ENCODE assay signal across 9 cellular contexts in genomic region chr6:57324538-57324937, GRCh38. TPM values are rescaled to one million over a fixed set of nuclear protein-coding genes. Genes with fewer than 3 reads are reported as not detected.
DNase-seq lines count a peak whose midpoint lies in the region; ATAC-seq and TF ChIP-seq lines count a peak whose summit lies in the region.
"Had no signal": no experiment of that assay in that cellular context is flagged by ENCODE, and none has a peak within 500 bp of the region (broad histone marks: within the 10 kb centered on the region; RNA-seq: fewer than 3 reads in every experiment).

No MANE protein-coding gene starts in this region.

- H3K27me3 Mint-ChIP-seq in type B pancreatic cell = no peaks in the 10 kb centered on the region

- H3K9ac ChIP-seq in OCI-LY1 (ENCODE audit: low read length) = no peak overlapping the region

- no peak overlapping the region for H3K27ac Mint-ChIP-seq in type B pancreatic cell
- no peak overlapping the region for H3K27ac Mint-ChIP-seq in stimulated activated effector memory CD8-positive, alpha-beta T cell treated with anti-CD3 and anti-CD28 coated beads, Interleukin-12 subunit alpha, Interleukin-12 subunit beta, amount 100 ng/mL, for 72 hours

- no peaks in the 10 kb centered on the region for H3F3A ChIP-seq in OCI-LY1 (ENCODE audit: insufficient read depth, low read length)

- no peaks in the 10 kb centered on the region for H3K27me3 ChIP-seq in heart left ventricle
- no peaks in the 10 kb centered on the region for H3K27me3 ChIP-seq in OCI-LY1 (ENCODE audit: insufficient read depth, low read length)

- H3K4me1 Mint-ChIP-seq in type B pancreatic cell (ENCODE audit: unreplicated experiment) = peaks cover 2% of the 10 kb centered on the region
- H3K4me1 Mint-ChIP-seq in stimulated activated effector memory CD8-positive, alpha-beta T cell treated with anti-CD3 and anti-CD28 coated beads, Interleukin-12 subunit alpha, Interleukin-12 subunit beta, amount 100 ng/mL, for 72 hours = peaks cover 20% of the 10 kb centered on the region

- H3K36me3 Mint-ChIP-seq in type B pancreatic cell = peaks cover 53% of the 10 kb centered on the region
- peaks cover 100% of the 10 kb centered on the region for H3K36me3 Mint-ChIP-seq in stimulated activated effector memory CD8-positive, alpha-beta T cell treated with anti-CD3 and anti-CD28 coated beads, Interleukin-12 subunit alpha, Interleukin-12 subunit beta, amount 100 ng/mL, for 72 hours

- intact Hi-C loops in heart left ventricle (cut with DNase I) = loop anchor here in 3 of 10 donors (1.0 to 10.0 kb wide), 4 partner anchors 130 to 422 kb away; no protein-coding TSS in a partner anchor
- intact Hi-C loops in left ventricle myocardium superior (cut with micrococcal nuclease) = no loop called here

- 0 to 12% (median 3%) methylated on average over 1 of the region's 1 CpG for WGBS in heart left ventricle, 4 donors

- TF ChIP-seq CTCF in heart left ventricle (IDR thresholded peaks at IDR 0.05) (peak; percentile 8 to 58 (median 44)), OCI-LY1 (IDR thresholded peaks at IDR 0.05; ENCODE audit: low read length) (peak; percentile 45), type B pancreatic cell (conservative IDR thresholded peaks at IDR 0.05) (peak; percentile 72)

- H3K27ac ChIP-seq in heart left ventricle (no peak overlapping the region), OCI-LY1 (ENCODE audit: low read depth, low read length, poor library complexity, severe bottlenecking) (no peak overlapping the region)

- H3K4me2 ChIP-seq in OCI-LY1 (ENCODE audit: low read length) = no peak overlapping the region

- H3K4me3 ChIP-seq in heart left ventricle (no peak overlapping the region), OCI-LY1 (ENCODE audit: low read depth, low read length, poor library complexity, severe bottlenecking) (no peak overlapping the region)

- no peak for TF ChIP-seq POLR2A in heart left ventricle (IDR thresholded peaks at IDR 0.05)
- no peak for TF ChIP-seq POLR2A in erythroblast (IDR thresholded peaks at IDR 0.05; ENCODE audit: low read length)

- H3K4me1 ChIP-seq in heart left ventricle = no peaks in the 10 kb centered on the region
- H3K4me1 ChIP-seq in OCI-LY1 (ENCODE audit: insufficient read depth, low read length, severe bottlenecking) = peaks cover 1% of the 10 kb centered on the region

- peaks cover 6% of the 10 kb centered on the region for H3K9me3 Mint-ChIP-seq in type B pancreatic cell
- H3K9me3 Mint-ChIP-seq in stimulated activated effector memory CD8-positive, alpha-beta T cell treated with anti-CD3 and anti-CD28 coated beads, Interleukin-12 subunit alpha, Interleukin-12 subunit beta, amount 100 ng/mL, for 72 hours = peaks cover 8% of the 10 kb centered on the region

- no peak for DNase-seq in heart left ventricle
- DNase-seq in left ventricle myocardium superior = no peak
- peak; percentile 14 to 34 for DNase-seq in erythroblast (lab: John Stamatoyannopoulos, UW)
- DNase-seq in type B pancreatic cell (ENCODE audit: extremely low spot score, unreplicated experiment) = no peak
- no peak for DNase-seq in stimulated activated effector memory CD8-positive, alpha-beta T cell treated with anti-CD3 and anti-CD28 coated beads, Interleukin-12 subunit alpha, Interleukin-12 subunit beta, amount 100 ng/mL, for 72 hours (ENCODE audit: low spot score in 2 of 2)
- DNase-seq in D341Med (ENCODE audit: low spot score) = no peak
- DNase-seq: stimulated activated CD4-positive, alpha-beta T cell treated with anti-CD3 and anti-CD28 coated beads, Interleukin-12 subunit alpha, Interleukin-12 subunit beta, amount 100 ng/mL, for 4 hours had no signal

- no peak overlapping the region for H2AFZ ChIP-seq in OCI-LY1 (ENCODE audit: low read length)

- H3K9me3 ChIP-seq in heart left ventricle = peaks cover 0 to 11% (median 4%) of the 10 kb centered on the region in 12 donors
- no peaks in the 10 kb centered on the region; the same call in 1 of the 2 replicates for H3K9me3 ChIP-seq in OCI-LY1 (ENCODE audit: low read length)

- H3K79me2 ChIP-seq in OCI-LY1 (ENCODE audit: insufficient read depth, low read length) = 0 out of 2 replicates have a peak, but pooled peaks cover 5% of the 10 kb centered on the region

- H3K4me3 Mint-ChIP-seq in type B pancreatic cell = no peak overlapping the region
- H3K4me3 Mint-ChIP-seq in stimulated activated effector memory CD8-positive, alpha-beta T cell treated with anti-CD3 and anti-CD28 coated beads, Interleukin-12 subunit alpha, Interleukin-12 subunit beta, amount 100 ng/mL, for 72 hours = no peak overlapping the region

- ATAC-seq in heart left ventricle = no peak
- ATAC-seq in left ventricle myocardium superior = no peak
- no peak for ATAC-seq in stimulated activated effector memory CD8-positive, alpha-beta T cell treated with anti-CD3 and anti-CD28 coated beads, Interleukin-12 subunit alpha, Interleukin-12 subunit beta, amount 100 ng/mL, for 72 hours
- ATAC-seq in GM18520 (IDR thresholded peaks at IDR 0.05; ENCODE audit: unreplicated experiment) = no peak

- H3K9me2 ChIP-seq in OCI-LY1 (ENCODE audit: low read depth, low read length) = no peaks in the 10 kb centered on the region

- H4K20me1 ChIP-seq in OCI-LY1 (ENCODE audit: insufficient read depth, low read length) = no peaks in the 10 kb centered on the region

- H3K36me3 ChIP-seq in heart left ventricle (peaks cover 0 to 91% (median 70%) of the 10 kb centered on the region in 9 donors), OCI-LY1 (ENCODE audit: insufficient read depth, low read length) (peaks cover 92% of the 10 kb centered on the region)

RNA-seq across cellular contexts. Expression of gene PRIM2, which starts 7.1 kb away (rescaled TPM):
- total RNA-seq in heart left ventricle (1 to 10 TPM; 3.1 to 5.4 (median 4.4) TPM), left ventricle myocardium superior (4.2 TPM), type B pancreatic cell (ENCODE audit: low replicate concordance) (16.2 and 26.6 TPM in 2 replicates)
- polyA plus RNA-seq in heart left ventricle = 1 to 10 TPM; 1.6 to 4.8 TPM

Comparison
In these comparisons a context has a peak if more than half of its experiments do, and no peak if none do; other contexts are left out.
1. DNase-seq: peak in erythroblast (2 of 2); none in heart left ventricle (0 of 5), left ventricle myocardium superior (single experiment), type B pancreatic cell (single experiment), stimulated activated effector memory CD8-positive, alpha-beta T cell treated with anti-CD3 and anti-CD28 coated beads, Interleukin-12 subunit alpha, Interleukin-12 subunit beta, amount 100 ng/mL, for 72 hours (0 of 2) and D341Med (single experiment).
2. Peak in every context shown above with its lines, with median percentiles within 50 percentile points of each other: CTCF ChIP-seq.